In genomic region chr2:40543381-40543780, GRCh38 we compare ENCODE assay signal across 12 cellular contexts.
A peak's percentile ranks its signal among the peaks of the same experiment; 100 is the strongest.
DNase-seq lines count a peak whose midpoint lies in the region; ATAC-seq and TF ChIP-seq lines count a peak whose summit lies in the region.
"Had no signal": no experiment of that assay in that cellular context is flagged by ENCODE, and none has a peak within 500 bp of the region (broad histone marks: within the 10 kb centered on the region; RNA-seq: fewer than 3 reads in every experiment).

No MANE protein-coding gene starts in this region.

- H3K14ac ChIP-seq in trophoblast cell (ENCODE audit: low read length), result no peak overlapping the region

- no peak overlapping the region for H4K12ac ChIP-seq in trophoblast cell (ENCODE audit: low read depth, low read length)

- WGBS in trophoblast cell (ENCODE audit: extremely low coverage, insufficient coverage, insufficient read length), result no CpG with 5 or more reads among the region's 2 CpGs
- WGBS in tibial nerve, 2 donors, result 90 to 97% methylated on average over 2 of the region's 2 CpGs

- H2BK12ac ChIP-seq in trophoblast cell (ENCODE audit: low read length), result no peak overlapping the region

- TF ChIP-seq POLR2A in tibial nerve (IDR thresholded peaks at IDR 0.05), result no peak

- H4K8ac ChIP-seq in trophoblast cell (ENCODE audit: low read depth, low read length), result no peak overlapping the region

- no peak overlapping the region for H2AK5ac ChIP-seq in trophoblast cell (ENCODE audit: low read length)

- no peaks in the 10 kb centered on the region for H3K27me3 ChIP-seq in cardiac muscle cell
- no peaks in the 10 kb centered on the region for H3K27me3 ChIP-seq in trophoblast cell (ENCODE audit: insufficient read depth, low read length)
- H3K27me3 ChIP-seq in tibial nerve, result no peaks in the 10 kb centered on the region
- H3K27me3 ChIP-seq in WERI-Rb-1 (ENCODE audit: insufficient read depth, low read depth, severe bottlenecking), result no peaks in the 10 kb centered on the region

- no peak for ATAC-seq in left ventricle myocardium superior
- ATAC-seq in HG02973 (IDR thresholded peaks at IDR 0.05; ENCODE audit: unreplicated experiment), result no peak
- ATAC-seq: K562 had no signal

- H2BK120ac ChIP-seq in trophoblast cell (ENCODE audit: insufficient read depth, low read length, poor library complexity), result no peak overlapping the region

- H3K4ac ChIP-seq in trophoblast cell (ENCODE audit: low read depth, low read length), result no peak overlapping the region

- no peak overlapping the region for H3K4me2 ChIP-seq in trophoblast cell (ENCODE audit: low read length)

- no peak for TF ChIP-seq EP300 in tibial nerve (IDR thresholded peaks at IDR 0.05)

- TF ChIP-seq CTCF in cardiac muscle cell (IDR thresholded peaks at IDR 0.05; ENCODE audit: low read depth, low read length), result no peak
- no peak for TF ChIP-seq CTCF in tibial nerve (IDR thresholded peaks at IDR 0.05)
- TF ChIP-seq CTCF in WERI-Rb-1 (IDR thresholded peaks at IDR 0.05; ENCODE audit: low read depth, low read length), result no peak

- peak overlapping the region; percentile 14 for H4K91ac ChIP-seq in trophoblast cell (ENCODE audit: low read depth, low read length)

- peak overlapping the region; percentile 76 for H2BK5ac ChIP-seq in trophoblast cell (ENCODE audit: low read depth, low read length, poor library complexity)

- H3K23ac ChIP-seq in trophoblast cell (ENCODE audit: low read length), result no peak overlapping the region

- H3K18ac ChIP-seq in trophoblast cell (ENCODE audit: low read length), result no peak overlapping the region

- H3K4me3 ChIP-seq in cardiac muscle cell (no peak overlapping the region), trophoblast cell (ENCODE audit: low read depth, low read length) (no peak overlapping the region), tibial nerve (no peak overlapping the region), WERI-Rb-1 (ENCODE audit: low read depth, low read length) (no peak overlapping the region)
- H3K4me3 ChIP-seq: K562 had no signal

- H2AFZ ChIP-seq in trophoblast cell (ENCODE audit: insufficient read depth, low read length, poor library complexity), result no peak overlapping the region

- intact Hi-C loops in left ventricle myocardium superior (cut with micrococcal nuclease), result no loop called here

- H3K9me3 ChIP-seq in cardiac muscle cell (ENCODE audit: low read depth), result no peaks in the 10 kb centered on the region
- H3K9me3 ChIP-seq in trophoblast cell (ENCODE audit: insufficient read depth, low read depth, low read length), result no peaks in the 10 kb centered on the region
- no peaks in the 10 kb centered on the region for H3K9me3 ChIP-seq in tibial nerve
- no peaks in the 10 kb centered on the region for H3K9me3 ChIP-seq in WERI-Rb-1 (ENCODE audit: severe bottlenecking)

- peak overlapping the region; percentile 80 for H3K27ac ChIP-seq in cardiac muscle cell
- no peak overlapping the region for H3K27ac ChIP-seq in epithelial cell of prostate
- H3K27ac ChIP-seq in trophoblast cell (ENCODE audit: low read depth, low read length), result peak overlapping the region; percentile 78
- no peak overlapping the region for H3K27ac ChIP-seq in tibial nerve
- no peak overlapping the region for H3K27ac ChIP-seq in WERI-Rb-1

- H3K79me2 ChIP-seq in trophoblast cell (ENCODE audit: control insufficient read depth, insufficient read depth, low read length, poor library complexity), result no peaks in the 10 kb centered on the region

- DNase-seq in cardiac muscle cell (ENCODE audit: low read depth in 1 of 2, low spot score in 1 of 2) (no peak), left ventricle myocardium superior (no peak), epithelial cell of prostate (ENCODE audit: low read depth, low spot score) (peak; percentile 18), trophoblast cell (peak; percentile 52 to 71), tibial nerve (ENCODE audit: low spot score in 2 of 2) (no peak), WERI-Rb-1 (no peak)
- DNase-seq: C1 segment of cervical spinal cord; CD4-positive, CD25-positive, alpha-beta regulatory T cell; HCEC 1CT; IMR-90 had no signal

- H3K4me1 ChIP-seq in cardiac muscle cell (ENCODE audit: low read depth) (peaks cover 22% of the 10 kb centered on the region), trophoblast cell (ENCODE audit: control insufficient read depth in 1 of 2, insufficient read depth in 2 of 2, low read length in 2 of 2) (peaks cover 2 to 14% of the 10 kb centered on the region in 2 experiments), tibial nerve (no peaks in the 10 kb centered on the region)

- H3K79me1 ChIP-seq in trophoblast cell (ENCODE audit: low read length), result peaks cover 4% of the 10 kb centered on the region

- no peak overlapping the region for H3K9ac ChIP-seq in trophoblast cell (ENCODE audit: low read length)

- H3K36me3 ChIP-seq in cardiac muscle cell (no peaks in the 10 kb centered on the region), trophoblast cell (ENCODE audit: control insufficient read depth in 1 of 2, insufficient read depth in 2 of 2, low read length in 2 of 2) (no peaks in the 10 kb centered on the region), tibial nerve (no peaks in the 10 kb centered on the region), WERI-Rb-1 (no peaks in the 10 kb centered on the region)

Comparison
In these comparisons a context has a peak if more than half of its experiments do, and no peak if none do; other contexts are left out.
1. DNase-seq: peak in epithelial cell of prostate (single experiment) and trophoblast cell (2 of 2); none in cardiac muscle cell (0 of 2), left ventricle myocardium superior (single experiment), tibial nerve (0 of 2) and WERI-Rb-1 (single experiment).
2. H3K27ac ChIP-seq: peak in cardiac muscle cell (single experiment) and trophoblast cell (single experiment); none in epithelial cell of prostate (single experiment), tibial nerve (0 of 4) and WERI-Rb-1 (single experiment).